In genomic region chr9:117266855-117267497, GRCh38 we compare ENCODE assay signal across 15 cellular contexts.
A peak's percentile ranks its signal among the peaks of the same experiment; 100 is the strongest.
DNase-seq lines count a peak whose midpoint lies in the region; ATAC-seq and TF ChIP-seq lines count a peak whose summit lies in the region.
"Had no signal": no experiment of that assay in that cellular context is flagged by ENCODE, and none has a peak within 500 bp of the region (broad histone marks: within the 10 kb centered on the region; RNA-seq: fewer than 3 reads in every experiment).

No MANE protein-coding gene starts in this region.

- no peaks in the 10 kb centered on the region for H3K4me1 ChIP-seq in ovary (ENCODE audit: insufficient read depth)

- no peak overlapping the region for H3K4me3 ChIP-seq in ovary
- H3K4me3 ChIP-seq: BLaER1 treated with 17β-estradiol and CSF1 and Interleukin-3, amounts not matched to agents 10 nM and 100 nM; GM23248 had no signal

- POLR2A ChIA-PET in HEK293T (lab: Yijun Ruan, JAX) = no interaction called here

- no peak for TF ChIP-seq POLR2A in ovary (IDR thresholded peaks at IDR 0.05)

- intact Hi-C loops in Right ventricle myocardium superior (cut with DNase I) = no loop called here
- intact Hi-C loops in Right ventricle myocardium inferior (cut with DNase I) = no loop called here
- intact Hi-C loops in ovary (cut with DNase I) = no loop called here

- 86 to 91% (median 90%) methylated on average over 2 of the region's 2 CpGs for WGBS in ovary, 3 donors

- CTCF ChIA-PET in HEK293T (lab: Yijun Ruan, JAX) = no interaction called here

- no peaks in the 10 kb centered on the region for H3K36me3 ChIP-seq in ovary
- H3K36me3 ChIP-seq: BLaER1 treated with 17β-estradiol and CSF1 and Interleukin-3, amounts not matched to agents 10 nM and 100 nM had no signal

- DNase-seq in Right ventricle myocardium superior (no peak), Right ventricle myocardium inferior (ENCODE audit: missing footprints) (no peak), DMS79 treated with DMSO at 0.1 percent for 48 hours (lab: John Stamatoyannopoulos, UW) (peak; percentile 56), NCI-H524 treated with DMSO at 0.1 percent for 48 hours (lab: John Stamatoyannopoulos, UW) (peak; percentile 94), ovary (no peak), HEK293T (ENCODE audit: extremely low spot score) (no peak)
- DNase-seq: 8988T; Calu3; CD8-positive, alpha-beta T cell; GM23248; HCEC 1CT; HFFc6; IMR-90 had no signal

- H3K27ac ChIP-seq in ovary = no peak overlapping the region
- H3K27ac ChIP-seq: BLaER1 treated with 17β-estradiol and CSF1 and Interleukin-3, amounts not matched to agents 10 nM and 100 nM; GM23248 had no signal

- H3K9me3 ChIP-seq in ovary = no peaks in the 10 kb centered on the region

- no peaks in the 10 kb centered on the region for H3K27me3 ChIP-seq in ovary
- H3K27me3 ChIP-seq: BLaER1 treated with 17β-estradiol and CSF1 and Interleukin-3, amounts not matched to agents 10 nM and 100 nM had no signal

- TF ChIP-seq EP300 in ovary (IDR thresholded peaks at IDR 0.05) = no peak

- peak; percentile 67 for ATAC-seq in Right ventricle myocardium superior (ENCODE audit: poor library complexity)
- no peak for ATAC-seq in Right ventricle myocardium inferior
- ATAC-seq in HG02678 (IDR thresholded peaks at IDR 0.05; ENCODE audit: unreplicated experiment) = no peak
- ATAC-seq: CD8-positive, alpha-beta T cell had no signal

- TF ChIP-seq CTCF in ovary (IDR thresholded peaks at IDR 0.05) = no peak

TF ChIP-seq in HEK293T, 16 proteins besides CTCF, POLR2A, EP300 and RAD21:
- no peak for TF ChIP-seq FOXA1 (IDR thresholded peaks at IDR 0.05)
- TF ChIP-seq NFRKB (IDR thresholded peaks at IDR 0.05) = no peak

Comparison
In these comparisons a context has a peak if more than half of its experiments do, and no peak if none do; other contexts are left out.
1. DNase-seq: peak in DMS79 treated with DMSO at 0.1 percent for 48 hours (single experiment) and NCI-H524 treated with DMSO at 0.1 percent for 48 hours (single experiment); none in Right ventricle myocardium superior (single experiment), Right ventricle myocardium inferior (single experiment), ovary (0 of 5) and HEK293T (single experiment).